ENCODE assay signal across 20 cellular contexts in genomic region chr10:12051241-12051640, GRCh38. TPM values are rescaled to one million over a fixed set of nuclear protein-coding genes. Genes with fewer than 3 reads are reported as not detected.
DNase-seq lines count a peak whose midpoint lies in the region; ATAC-seq and TF ChIP-seq lines count a peak whose summit lies in the region.
"Had no signal": no experiment of that assay in that cellular context is flagged by ENCODE, and none has a peak within 500 bp of the region (broad histone marks: within the 10 kb centered on the region; RNA-seq: fewer than 3 reads in every experiment).

No MANE protein-coding gene starts in this region.

- no peaks in the 10 kb centered on the region for H3K9me3 ChIP-seq in GM23248 (ENCODE audit: low read depth)
- H3K9me3 ChIP-seq: Caco-2, heart right ventricle, tibial artery had no signal

- no peaks in the 10 kb centered on the region for H3K9me3 Mint-ChIP-seq in endothelial cell (ENCODE audit: unreplicated experiment)
- H3K9me3 Mint-ChIP-seq in natural killer cell = no peaks in the 10 kb centered on the region
- H3K9me3 Mint-ChIP-seq: activated naive CD4-positive, alpha-beta T cell treated with anti-CD3 and anti-CD28 coated beads, Interleukin-2, amount 50 U/mL, for 72 hours had no signal

- H3K4me3 Mint-ChIP-seq in endothelial cell (ENCODE audit: unreplicated experiment) = no peak overlapping the region
- no peak overlapping the region for H3K4me3 Mint-ChIP-seq in natural killer cell
- H3K4me3 Mint-ChIP-seq: T-helper 17 cell had no signal

- H3K79me2 ChIP-seq in GM23248 (ENCODE audit: insufficient read depth) = no peaks in the 10 kb centered on the region
- H3K79me2 ChIP-seq: parathyroid adenoma had no signal

- ATAC-seq in natural killer cell = no peak
- no peak for ATAC-seq in HG02588 (IDR thresholded peaks at IDR 0.05; ENCODE audit: unreplicated experiment)
- ATAC-seq in GM18873 (IDR thresholded peaks at IDR 0.05; ENCODE audit: low FRiP score, unreplicated experiment) = no peak
- ATAC-seq: activated naive CD4-positive, alpha-beta T cell treated with anti-CD3 and anti-CD28 coated beads, Interleukin-2, amount 50 U/mL, for 72 hours; T-helper 17 cell had no signal

- in situ Hi-C loops in GM23248 (cut with MboI) = no loop called here

- WGBS in GM23248 (ENCODE audit: low coverage in 1 of 2, low lambda C conversion rate in 2 of 2, missing lambda C conversion rate in 2 of 2), 2 experiments = 49 to 55% methylated on average over 4 of the region's 4 CpGs

- TF ChIP-seq CTCF in endothelial cell (IDR thresholded peaks at IDR 0.05; ENCODE audit: unreplicated experiment) = no peak
- no peak for TF ChIP-seq CTCF in natural killer cell (IDR thresholded peaks at IDR 0.05)

- H3K27me3 Mint-ChIP-seq in endothelial cell (ENCODE audit: unreplicated experiment) (peaks cover 3% of the 10 kb centered on the region), natural killer cell (ENCODE audit: low read depth in 2 of 2) (no peaks in the 10 kb centered on the region)
- H3K27me3 Mint-ChIP-seq: T-helper 17 cell had no signal

- H3K4me3 ChIP-seq in GM23248 = no peak overlapping the region
- H3K4me3 ChIP-seq: heart right ventricle, skin epidermis, tibial artery had no signal

- H3K4me1 ChIP-seq in GM23248 (ENCODE audit: insufficient read depth) = no peaks in the 10 kb centered on the region
- H3K4me1 ChIP-seq: parathyroid adenoma had no signal

- peak overlapping the region; percentile 29; the same call in 1 of the 2 replicates for H2AFZ ChIP-seq in GM23248
- H2AFZ ChIP-seq: parathyroid adenoma had no signal

- H3K4me2 ChIP-seq in GM23248 (ENCODE audit: unreplicated experiment) = no peak overlapping the region

- no peaks in the 10 kb centered on the region for H4K20me1 ChIP-seq in GM23248 (ENCODE audit: insufficient read depth)

- H3K27ac Mint-ChIP-seq in endothelial cell (ENCODE audit: unreplicated experiment) = peak overlapping the region; percentile 39
- H3K27ac Mint-ChIP-seq in natural killer cell = no peak overlapping the region
- H3K27ac Mint-ChIP-seq: activated naive CD4-positive, alpha-beta T cell treated with anti-CD3 and anti-CD28 coated beads, Interleukin-2, amount 50 U/mL, for 72 hours; T-helper 17 cell had no signal

- no peak overlapping the region for H3K9ac ChIP-seq in GM23248
- H3K9ac ChIP-seq: parathyroid adenoma had no signal

- H3K4me1 Mint-ChIP-seq in endothelial cell (ENCODE audit: unreplicated experiment) (peaks cover 12% of the 10 kb centered on the region), natural killer cell (no peaks in the 10 kb centered on the region)

- no peaks in the 10 kb centered on the region for H3F3A ChIP-seq in GM23248 (ENCODE audit: insufficient read depth)

- no peaks in the 10 kb centered on the region for H3K9me2 ChIP-seq in GM23248 (ENCODE audit: insufficient read depth)

- intact Hi-C loops in natural killer cell (cut with micrococcal nuclease) = no loop called here

- no peak overlapping the region for H3K27ac ChIP-seq in GM23248
- H3K27ac ChIP-seq: parathyroid adenoma, tibial artery had no signal

- no peaks in the 10 kb centered on the region for H3K36me3 ChIP-seq in GM23248 (ENCODE audit: low read depth)
- H3K36me3 ChIP-seq: heart right ventricle, tibial artery had no signal

- no peaks in the 10 kb centered on the region for H3K27me3 ChIP-seq in GM23248 (replicated peaks; ENCODE audit: insufficient read depth)
- H3K27me3 ChIP-seq: tibial artery had no signal

- DNase-seq in AML-193 (lab: John Stamatoyannopoulos, UW) (peak; percentile 25 to 50), GM23248 (no peak), NOMO-1 treated with dmso at 0.1 percent for 144 hours (lab: John Stamatoyannopoulos, UW; ENCODE audit: unreplicated experiment) (peak; percentile 32), endothelial cell (ENCODE audit: low spot score) (no peak), NCI-H526 treated with DMSO at 0.1 percent for 48 hours (lab: John Stamatoyannopoulos, UW) (no peak), natural killer cell (no peak)
- DNase-seq: activated CD4-positive, alpha-beta T cell treated with anti-CD3 and anti-CD28 coated beads for 4 hours; activated T-cell treated with anti-CD3 and anti-CD28 coated beads, Interleukin-2, amount 50 U/mL, for 1 hour; Caco-2; heart right ventricle; islet precursor cell; NCI-H187 treated with DMSO at 0.1 percent for 48 hours; NCI-H526; T-helper 17 cell; tibial artery had no signal

- H3K36me3 Mint-ChIP-seq in endothelial cell (ENCODE audit: low read depth, unreplicated experiment) (no peaks in the 10 kb centered on the region), natural killer cell (no peaks in the 10 kb centered on the region)
- H3K36me3 Mint-ChIP-seq: activated naive CD4-positive, alpha-beta T cell treated with anti-CD3 and anti-CD28 coated beads, Interleukin-2, amount 50 U/mL, for 72 hours had no signal

RNA-seq across cellular contexts. Expression of gene UPF2, which starts 8.6 kb away (rescaled TPM):
- 10.2 and 14.1 TPM in 2 replicates for total RNA-seq in GM23248 (2014; rRNA removed; shearing (Covaris generic))
- polyA plus RNA-seq in GM23248 (2016; fragmentation: Nextera tagmentation; extraction: Ambion mirVana) = 12.7 and 13.4 TPM in 2 replicates
- 21.9 TPM for total RNA-seq in endothelial cell (ENCODE audit: unreplicated experiment)
- 10 to 100 TPM; 29.3 to 33.2 (median 30.1) TPM for total RNA-seq in natural killer cell

RNA-seq across cellular contexts. Expression of gene DHTKD1, which starts 17.5 kb away (rescaled TPM):
- 8.2 and 9.2 TPM in 2 replicates for total RNA-seq in GM23248 (2014; rRNA removed; shearing (Covaris generic))
- 6.4 and 6.8 TPM in 2 replicates for polyA plus RNA-seq in GM23248 (2016; fragmentation: Nextera tagmentation; extraction: Ambion mirVana)
- 31.7 TPM for total RNA-seq in endothelial cell (ENCODE audit: unreplicated experiment)
- 10 to 100 TPM; 14.4 to 17.3 (median 14.8) TPM for total RNA-seq in natural killer cell

Comparison
In these comparisons a context has a peak if more than half of its experiments do, and no peak if none do; other contexts are left out.
1. DNase-seq: peak in AML-193 (2 of 2) and NOMO-1 treated with dmso at 0.1 percent for 144 hours (single experiment); none in GM23248 (single experiment), endothelial cell (single experiment), NCI-H526 treated with DMSO at 0.1 percent for 48 hours (single experiment) and natural killer cell (single experiment).